In genomic region chr19:2469102-2469914, GRCh38 we compare ENCODE assay signal across 10 cellular contexts. TPM values are rescaled to one million over a fixed set of nuclear protein-coding genes. Genes with fewer than 3 reads are reported as not detected.
DNase-seq lines count a peak whose midpoint lies in the region; ATAC-seq and TF ChIP-seq lines count a peak whose summit lies in the region.
"Had no signal": no experiment of that assay in that cellular context is flagged by ENCODE, and none has a peak within 500 bp of the region (broad histone marks: within the 10 kb centered on the region; RNA-seq: fewer than 3 reads in every experiment).

No MANE protein-coding gene starts in this region.

- peaks cover 3% of the 10 kb centered on the region for H3K27me3 Mint-ChIP-seq in activated CD4-positive, alpha-beta memory T cell treated with anti-CD3 and anti-CD28 coated beads, Interleukin-2, amount 10 ng/mL, durations not matched to agents 7 days and 5 days
- H3K27me3 Mint-ChIP-seq: activated naive CD4-positive, alpha-beta T cell treated with anti-CD3 and anti-CD28 coated beads, Interleukin-2, amount 50 U/mL, for 24 hours had no signal

- no peaks in the 10 kb centered on the region for H3K9me3 Mint-ChIP-seq in activated CD4-positive, alpha-beta memory T cell treated with anti-CD3 and anti-CD28 coated beads, Interleukin-2, amount 10 ng/mL, durations not matched to agents 7 days and 5 days
- H3K9me3 Mint-ChIP-seq: activated naive CD4-positive, alpha-beta T cell treated with anti-CD3 and anti-CD28 coated beads, Interleukin-2, amount 50 U/mL, for 24 hours had no signal

- peak overlapping the region; percentile 38; the same call in 1 of the 2 replicates for H3K9ac ChIP-seq in BLaER1

- intact Hi-C loops in cardiac septum (cut with DNase I) = no loop called here

- H3K9me3 ChIP-seq in BLaER1 = no peaks in the 10 kb centered on the region

- TF ChIP-seq CTCF in kidney epithelial cell (IDR thresholded peaks at IDR 0.05; ENCODE audit: insufficient read depth, low read length, poor library complexity, severe bottlenecking) = no peak

- peaks cover 16% of the 10 kb centered on the region for H3K4me1 Mint-ChIP-seq in activated CD4-positive, alpha-beta memory T cell treated with anti-CD3 and anti-CD28 coated beads, Interleukin-2, amount 10 ng/mL, durations not matched to agents 7 days and 5 days

- no peaks in the 10 kb centered on the region for H4K20me1 ChIP-seq in BLaER1

- H3K27me3 ChIP-seq in BLaER1 (no peaks in the 10 kb centered on the region), kidney epithelial cell (ENCODE audit: control insufficient read depth, insufficient read depth, low read length) (no peaks in the 10 kb centered on the region)

- H3K4me3 Mint-ChIP-seq in activated CD4-positive, alpha-beta memory T cell treated with anti-CD3 and anti-CD28 coated beads, Interleukin-2, amount 10 ng/mL, durations not matched to agents 7 days and 5 days = no peak overlapping the region
- H3K4me3 Mint-ChIP-seq: activated naive CD4-positive, alpha-beta T cell treated with anti-CD3 and anti-CD28 coated beads, Interleukin-2, amount 50 U/mL, for 24 hours had no signal

- peak overlapping the region; percentile 79 for H3K4me2 ChIP-seq in BLaER1

- H3K36me3 ChIP-seq in BLaER1 = no peaks in the 10 kb centered on the region
- no peaks in the 10 kb centered on the region for H3K36me3 ChIP-seq in kidney epithelial cell (ENCODE audit: control insufficient read depth, insufficient read depth, low read length)

- POLR2A ChIA-PET in HEK293T (lab: Yijun Ruan, JAX) = interaction anchor here (2.9 kb wide), 1 partner anchor 12 kb away, joined by 12 read pairs; the partner anchor contains the start of gene LMNB2
- POLR2A ChIA-PET in activated CD4-positive, alpha-beta memory T cell treated with anti-CD3 and anti-CD28 coated beads, Interleukin-2, amount 10 ng/mL, durations not matched to agents 7 days and 5 days (lab: Charles Lee) = interaction anchor here (1.0 kb wide), 1 partner anchor 142 kb away, joined by 4 read pairs; no protein-coding TSS in a partner anchor

- H3K27ac ChIP-seq in BLaER1 = peak overlapping the region; percentile 31; the same call in 1 of the 2 replicates

- peaks cover 49% of the 10 kb centered on the region for H3K4me1 ChIP-seq in BLaER1

- no peak for ATAC-seq in HG03521 (IDR thresholded peaks at IDR 0.05; ENCODE audit: unreplicated experiment)

- CTCF ChIA-PET in HEK293T (lab: Yijun Ruan, JAX) = interaction anchor here (0.7 to 1.0 kb wide), 3 partner anchors 8 to 166 kb away, joined by 3 to 5 read pairs (median 4); no protein-coding TSS in a partner anchor
- CTCF ChIA-PET in activated CD4-positive, alpha-beta memory T cell treated with anti-CD3 and anti-CD28 coated beads, Interleukin-2, amount 10 ng/mL, durations not matched to agents 7 days and 5 days (lab: Charles Lee) = interaction anchor here (0.9 to 6.9 kb wide), 3 partner anchors 130 to 149 kb away, joined by 3 to 82 read pairs (median 6); no protein-coding TSS in a partner anchor

- H3K27ac Mint-ChIP-seq in activated CD4-positive, alpha-beta memory T cell treated with anti-CD3 and anti-CD28 coated beads, Interleukin-2, amount 10 ng/mL, durations not matched to agents 7 days and 5 days = no peak overlapping the region
- H3K27ac Mint-ChIP-seq: activated naive CD4-positive, alpha-beta T cell treated with anti-CD3 and anti-CD28 coated beads, Interleukin-2, amount 50 U/mL, for 24 hours had no signal

- H3K36me3 Mint-ChIP-seq in activated CD4-positive, alpha-beta memory T cell treated with anti-CD3 and anti-CD28 coated beads, Interleukin-2, amount 10 ng/mL, durations not matched to agents 7 days and 5 days (ENCODE audit: low read depth) = no peaks in the 10 kb centered on the region
- H3K36me3 Mint-ChIP-seq: activated naive CD4-positive, alpha-beta T cell treated with anti-CD3 and anti-CD28 coated beads, Interleukin-2, amount 50 U/mL, for 24 hours had no signal

- H3K4me3 ChIP-seq in BLaER1 (no peak overlapping the region), kidney epithelial cell (ENCODE audit: low read depth, low read length) (no peak overlapping the region)

- DNase-seq in HEK293T (ENCODE audit: extremely low spot score) = no peak
- DNase-seq in activated CD4-positive, alpha-beta memory T cell treated with anti-CD3 and anti-CD28 coated beads, Interleukin-2, amount 10 ng/mL, durations not matched to agents 7 days and 5 days = peak; percentile 40
- peak; percentile 93 for DNase-seq in kidney epithelial cell (ENCODE audit: low read depth)
- no peak for DNase-seq in effector CD4-positive, alpha-beta T cell
- DNase-seq in cardiac septum (ENCODE audit: low spot score) = no peak
- no peak for DNase-seq in HUDEP-2 (lab: John Stamatoyannopoulos, UW; ENCODE audit: unreplicated experiment in 76 of 76)
- DNase-seq: NCI-H1105 had no signal

TF ChIP-seq in HEK293T, 16 proteins besides CTCF, POLR2A, EP300 and RAD21:
- TF ChIP-seq NFRKB (IDR thresholded peaks at IDR 0.05) (no peak), PKNOX1 (IDR thresholded peaks at IDR 0.05) (peak; percentile 78)

RNA-seq across cellular contexts. Expression of gene GADD45B, which starts 6.6 kb away (rescaled TPM):
- total RNA-seq in activated CD4-positive, alpha-beta memory T cell treated with anti-CD3 and anti-CD28 coated beads, Interleukin-2, amount 10 ng/mL, durations not matched to agents 7 days and 5 days = 10 to 100 TPM; 52.2 to 54.3 TPM
- total RNA-seq in kidney epithelial cell (99.6 and 106 TPM in 2 replicates), cardiac septum (54.4 TPM)

RNA-seq across cellular contexts. Expression of gene LMNB2, which starts 12.5 kb away (rescaled TPM):
- 10 to 100 TPM; 92.9 to 96.6 TPM for total RNA-seq in activated CD4-positive, alpha-beta memory T cell treated with anti-CD3 and anti-CD28 coated beads, Interleukin-2, amount 10 ng/mL, durations not matched to agents 7 days and 5 days
- total RNA-seq in kidney epithelial cell (72.9 and 73.4 TPM in 2 replicates), cardiac septum (13.2 TPM)

RNA-seq across cellular contexts. Expression of gene TIMM13, which starts 41.9 kb away (rescaled TPM):
- total RNA-seq in activated CD4-positive, alpha-beta memory T cell treated with anti-CD3 and anti-CD28 coated beads, Interleukin-2, amount 10 ng/mL, durations not matched to agents 7 days and 5 days = 10 to 100 TPM; 44.5 to 47.4 TPM
- total RNA-seq in kidney epithelial cell = 70.1 and 73.9 TPM in 2 replicates
- total RNA-seq in cardiac septum = 57.3 TPM

Comparison
In these comparisons a context has a peak if more than half of its experiments do, and no peak if none do; other contexts are left out.
1. DNase-seq: peak in activated CD4-positive, alpha-beta memory T cell treated with anti-CD3 and anti-CD28 coated beads, Interleukin-2, amount 10 ng/mL, durations not matched to agents 7 days and 5 days (single experiment) and kidney epithelial cell (single experiment); none in HEK293T (single experiment), effector CD4-positive, alpha-beta T cell (single experiment), cardiac septum (single experiment) and HUDEP-2 (0 of 76).